Comparison of ENCODE assay signal across 1 cellular context in genomic region chr2:27752551-27753237, GRCh38.
TF ChIP-seq lines count a peak whose summit lies in the region.

No MANE protein-coding gene starts in this region.

TF ChIP-seq in K562, 482 proteins besides CTCF, POLR2A, EP300 and RAD21 (continued from another document):
- peak; percentile 80 for TF ChIP-seq LEF1 (IDR thresholded peaks at IDR 0.05)
